In genomic region chr16:52861614-52862022, GRCh38 we compare ENCODE assay signal across 1 cellular context.
TF ChIP-seq lines count a peak whose summit lies in the region.

No MANE protein-coding gene starts in this region.

TF ChIP-seq in SK-N-SH, 30 proteins besides CTCF, POLR2A, EP300 and RAD21 (continued from another document):
- TF ChIP-seq PBX3 (IDR thresholded peaks at IDR 0.05) (no peak), RFX5 (IDR thresholded peaks at IDR 0.05; ENCODE audit: low read length) (no peak), RCOR1 (IDR thresholded peaks at IDR 0.05; ENCODE audit: low read length) (no peak), FOXJ3 (CRISPR knock-in tag; IDR thresholded peaks at IDR 0.05) (no peak), TEAD4 (IDR thresholded peaks at IDR 0.05; ENCODE audit: borderline replicate concordance, insufficient read depth) (no peak), TCF12 (IDR thresholded peaks at IDR 0.05) (no peak), NFIC (IDR thresholded peaks at IDR 0.05; ENCODE audit: borderline replicate concordance) (no peak), EZH2phosphoT487 (IDR thresholded peaks at IDR 0.05; ENCODE audit: borderline replicate concordance, low read depth) (no peak), TAF1 (IDR thresholded peaks at IDR 0.05; ENCODE audit: borderline replicate concordance, low read depth, low read length) (no peak), YY1 (IDR thresholded peaks at IDR 0.05; ENCODE audit: low read depth) (no peak), ELF1 (IDR thresholded peaks at IDR 0.05) (no peak), SIN3A (IDR thresholded peaks at IDR 0.05; ENCODE audit: borderline replicate concordance, low read depth, low read length) (no peak)
